ENCODE assay signal across 14 cellular contexts in genomic region chr4:170391066-170391754, GRCh38.
A peak's percentile ranks its signal among the peaks of the same experiment; 100 is the strongest.
DNase-seq lines count a peak whose midpoint lies in the region; ATAC-seq and TF ChIP-seq lines count a peak whose summit lies in the region.
"Had no signal": no experiment of that assay in that cellular context is flagged by ENCODE, and none has a peak within 500 bp of the region (broad histone marks: within the 10 kb centered on the region; RNA-seq: fewer than 3 reads in every experiment).

No MANE protein-coding gene starts in this region.

- no peak for TF ChIP-seq RAD21 in IMR-90 (IDR thresholded peaks at IDR 0.05; ENCODE audit: low read length)

- H4K20me1 ChIP-seq in IMR-90 (ENCODE audit: insufficient read depth, low read length) (no peaks in the 10 kb centered on the region), MM.1S (ENCODE audit: insufficient read depth, low read length) (no peaks in the 10 kb centered on the region)

- CTCF ChIA-PET in IMR-90 (lab: Yijun Ruan, JAX), result no interaction called here

- H3K79me2 ChIP-seq in MM.1S (ENCODE audit: low read length), result no peaks in the 10 kb centered on the region

- TF ChIP-seq CTCF in IMR-90 (conservative IDR thresholded peaks at IDR 0.05; ENCODE audit: low read depth, low read length) (no peak), astrocyte of the cerebellum (IDR thresholded peaks at IDR 0.05; ENCODE audit: low read depth, low read length, missing control alignments) (no peak), nephron progenitor cell (IDR thresholded peaks at IDR 0.05) (no peak), MM.1S (IDR thresholded peaks at IDR 0.05; ENCODE audit: low read length) (no peak)

- DNase-seq in IMR-90, result peak; percentile 65
- DNase-seq in astrocyte of the cerebellum (ENCODE audit: low read depth), result peak; percentile 5
- DNase-seq in nephron progenitor cell, result no peak
- no peak for DNase-seq in activated T-helper 1 cell treated with anti-CD3 and anti-CD28 coated beads, Interleukin-12 subunit alpha, Interleukin-12 subunit beta, Interleukin-2, Interleukin-4 antibody, amounts not matched to agents 30 ng/mL and 10 ng/mL and 1 ng/mL, durations not matched to agents 14 hours and 24 hours and 36 hours (ENCODE audit: low spot score)
- DNase-seq in MM.1S, result no peak
- no peak for DNase-seq in activated CD8-positive, alpha-beta memory T cell treated with anti-CD3 and anti-CD28 coated beads for 24 hours
- no peak for DNase-seq in stimulated activated CD4-positive, alpha-beta T cell treated with anti-CD3 and anti-CD28 coated beads, Interleukin-12 subunit alpha, Interleukin-12 subunit beta, amount 100 ng/mL, for 4 hours
- DNase-seq: endodermal cell, NCI-H2081 treated with DMSO at 0.1 percent for 48 hours, posterior cingulate gyrus, SIG-M5, upper lobe of left lung had no signal

- no peak overlapping the region for H2AK9ac ChIP-seq in IMR-90 (replicated peaks; ENCODE audit: low read depth, low read length, poor library complexity)

- H3K27ac ChIP-seq in IMR-90 (ENCODE audit: insufficient read depth, low read length), result no peak overlapping the region
- H3K27ac ChIP-seq in MM.1S (ENCODE audit: low read length), result no peak overlapping the region
- H3K27ac ChIP-seq: upper lobe of left lung had no signal

- no peaks in the 10 kb centered on the region for H3K9me1 ChIP-seq in IMR-90 (ENCODE audit: insufficient read depth, low read length)

- no peak overlapping the region for H3K4me3 Mint-ChIP-seq in nephron progenitor cell
- H3K4me3 Mint-ChIP-seq in activated T-helper 1 cell treated with anti-CD3 and anti-CD28 coated beads, Interleukin-12 subunit alpha, Interleukin-12 subunit beta, Interleukin-2, Interleukin-4 antibody, amounts not matched to agents 30 ng/mL and 10 ng/mL and 1 ng/mL, durations not matched to agents 14 hours and 24 hours and 36 hours, result no peak overlapping the region
- H3K4me3 Mint-ChIP-seq: activated naive CD4-positive, alpha-beta T cell treated with anti-CD3 and anti-CD28 coated beads, Interleukin-2, amount 50 U/mL, for 24 hours; endodermal cell had no signal

- POLR2A ChIA-PET in IMR-90 (lab: Charles Lee; ENCODE audit: unreplicated experiment), result no interaction called here

- no peak overlapping the region for H3K23ac ChIP-seq in IMR-90 (ENCODE audit: low read depth, low read length)

- H3K18ac ChIP-seq in IMR-90 (ENCODE audit: low read depth, low read length), result no peak overlapping the region

- intact Hi-C loops in IMR-90 (cut with micrococcal nuclease), result no loop called here
- intact Hi-C loops in activated T-helper 1 cell treated with anti-CD3 and anti-CD28 coated beads, Interleukin-12 subunit alpha, Interleukin-12 subunit beta, Interleukin-2, Interleukin-4 antibody, amounts not matched to agents 30 ng/mL and 10 ng/mL and 1 ng/mL, durations not matched to agents 14 hours and 24 hours and 36 hours (cut with micrococcal nuclease), result no loop called here

- BruUV-seq in IMR-90 (replicated peaks; lab: Mats Ljungman, UMichigan), result no TSS peak

- peak overlapping the region; percentile 23 for H3K27ac Mint-ChIP-seq in nephron progenitor cell
- no peak overlapping the region for H3K27ac Mint-ChIP-seq in activated T-helper 1 cell treated with anti-CD3 and anti-CD28 coated beads, Interleukin-12 subunit alpha, Interleukin-12 subunit beta, Interleukin-2, Interleukin-4 antibody, amounts not matched to agents 30 ng/mL and 10 ng/mL and 1 ng/mL, durations not matched to agents 14 hours and 24 hours and 36 hours
- H3K27ac Mint-ChIP-seq: activated naive CD4-positive, alpha-beta T cell treated with anti-CD3 and anti-CD28 coated beads, Interleukin-2, amount 50 U/mL, for 24 hours; endodermal cell had no signal

- no peak overlapping the region for H2BK120ac ChIP-seq in IMR-90 (ENCODE audit: low read depth, low read length)

- H2BK20ac ChIP-seq in IMR-90 (ENCODE audit: low read depth, low read length), result no peak overlapping the region

- H3K27me3 ChIP-seq in IMR-90 (ENCODE audit: control insufficient read depth, insufficient read depth, low read length) (no peaks in the 10 kb centered on the region), MM.1S (replicated peaks; ENCODE audit: insufficient read depth, low read length) (no peaks in the 10 kb centered on the region)
- H3K27me3 ChIP-seq: upper lobe of left lung had no signal

- H3K4me1 Mint-ChIP-seq in nephron progenitor cell, result peaks cover 7% of the 10 kb centered on the region
- H3K4me1 Mint-ChIP-seq in activated T-helper 1 cell treated with anti-CD3 and anti-CD28 coated beads, Interleukin-12 subunit alpha, Interleukin-12 subunit beta, Interleukin-2, Interleukin-4 antibody, amounts not matched to agents 30 ng/mL and 10 ng/mL and 1 ng/mL, durations not matched to agents 14 hours and 24 hours and 36 hours (ENCODE audit: low read depth), result no peaks in the 10 kb centered on the region
- H3K4me1 Mint-ChIP-seq: activated naive CD4-positive, alpha-beta T cell treated with anti-CD3 and anti-CD28 coated beads, Interleukin-2, amount 50 U/mL, for 24 hours had no signal

- H3K9ac ChIP-seq in IMR-90 (ENCODE audit: low read depth, low read length), result no peak overlapping the region
- H3K9ac ChIP-seq in MM.1S (ENCODE audit: low read length), result no peak overlapping the region

- peak overlapping the region; percentile 36 for H2BK5ac ChIP-seq in IMR-90 (ENCODE audit: low read depth, low read length, poor library complexity, severe bottlenecking)

- H2AFZ ChIP-seq in IMR-90 (replicated peaks; ENCODE audit: low read length, poor library complexity) (no peak overlapping the region), MM.1S (ENCODE audit: low read length) (no peak overlapping the region)

- H4K91ac ChIP-seq in IMR-90 (ENCODE audit: insufficient read depth, low read depth, low read length), result no peak overlapping the region

- H3K4me1 ChIP-seq in IMR-90 (ENCODE audit: control insufficient read depth, insufficient read depth, low read length) (no peaks in the 10 kb centered on the region), MM.1S (ENCODE audit: low read length) (no peaks in the 10 kb centered on the region)
- H3K4me1 ChIP-seq: upper lobe of left lung had no signal

- peaks cover 7% of the 10 kb centered on the region for H3K9me3 ChIP-seq in IMR-90 (ENCODE audit: control insufficient read depth, insufficient read depth, low read length)
- no peaks in the 10 kb centered on the region for H3K9me3 ChIP-seq in MM.1S (replicated peaks; ENCODE audit: insufficient read depth, low read length)
- H3K9me3 ChIP-seq: upper lobe of left lung had no signal

- no peaks in the 10 kb centered on the region for H3K9me2 ChIP-seq in MM.1S (replicated peaks; ENCODE audit: insufficient read depth, low read length)

- ATAC-seq in GM18858 (IDR thresholded peaks at IDR 0.05; ENCODE audit: unreplicated experiment), result peak; percentile 50
- ATAC-seq in IMR-90 (ENCODE audit: low read depth), result peak; percentile 32

- H2AK5ac ChIP-seq in IMR-90 (ENCODE audit: low read depth, low read length), result no peak overlapping the region

- H3K36me3 Mint-ChIP-seq in nephron progenitor cell (ENCODE audit: low read depth), result no peaks in the 10 kb centered on the region
- no peaks in the 10 kb centered on the region for H3K36me3 Mint-ChIP-seq in activated T-helper 1 cell treated with anti-CD3 and anti-CD28 coated beads, Interleukin-12 subunit alpha, Interleukin-12 subunit beta, Interleukin-2, Interleukin-4 antibody, amounts not matched to agents 30 ng/mL and 10 ng/mL and 1 ng/mL, durations not matched to agents 14 hours and 24 hours and 36 hours (ENCODE audit: low read depth)
- H3K36me3 Mint-ChIP-seq: activated naive CD4-positive, alpha-beta T cell treated with anti-CD3 and anti-CD28 coated beads, Interleukin-2, amount 50 U/mL, for 24 hours had no signal

- no peak overlapping the region for H4K5ac ChIP-seq in IMR-90 (ENCODE audit: low read depth, low read length)

- H3K27me3 Mint-ChIP-seq in nephron progenitor cell (ENCODE audit: low read depth, poor library complexity), result no peaks in the 10 kb centered on the region
- no peaks in the 10 kb centered on the region for H3K27me3 Mint-ChIP-seq in activated T-helper 1 cell treated with anti-CD3 and anti-CD28 coated beads, Interleukin-12 subunit alpha, Interleukin-12 subunit beta, Interleukin-2, Interleukin-4 antibody, amounts not matched to agents 30 ng/mL and 10 ng/mL and 1 ng/mL, durations not matched to agents 14 hours and 24 hours and 36 hours (ENCODE audit: insufficient read depth)
- H3K27me3 Mint-ChIP-seq: activated naive CD4-positive, alpha-beta T cell treated with anti-CD3 and anti-CD28 coated beads, Interleukin-2, amount 50 U/mL, for 24 hours had no signal

- no peak overlapping the region for H2BK15ac ChIP-seq in IMR-90 (ENCODE audit: low read depth, low read length)

- no peak for TF ChIP-seq POLR2A in IMR-90 (IDR thresholded peaks at IDR 0.05; ENCODE audit: low read depth, low read length)

- H3K14ac ChIP-seq in IMR-90 (replicated peaks; ENCODE audit: low read depth, low read length), result no peak overlapping the region

- dilution Hi-C loops in IMR-90 (cut with HindIII; ENCODE audit: low sequenced_read_pairs, unreplicated experiment), result no loop called here

- no peaks in the 10 kb centered on the region for H3K9me3 Mint-ChIP-seq in nephron progenitor cell
- H3K9me3 Mint-ChIP-seq in activated T-helper 1 cell treated with anti-CD3 and anti-CD28 coated beads, Interleukin-12 subunit alpha, Interleukin-12 subunit beta, Interleukin-2, Interleukin-4 antibody, amounts not matched to agents 30 ng/mL and 10 ng/mL and 1 ng/mL, durations not matched to agents 14 hours and 24 hours and 36 hours, result no peaks in the 10 kb centered on the region
- H3K9me3 Mint-ChIP-seq: activated naive CD4-positive, alpha-beta T cell treated with anti-CD3 and anti-CD28 coated beads, Interleukin-2, amount 50 U/mL, for 24 hours; endodermal cell had no signal

- no peaks in the 10 kb centered on the region for H3K79me1 ChIP-seq in IMR-90 (ENCODE audit: low read depth in 1 of 2, low read length in 2 of 2)

- H3K4me3 ChIP-seq in IMR-90 (ENCODE audit: insufficient read depth, low read depth, low read length), result no peak overlapping the region
- no peak overlapping the region for H3K4me3 ChIP-seq in astrocyte of the cerebellum (ENCODE audit: low read depth, low read length)
- H3K4me3 ChIP-seq in MM.1S (ENCODE audit: low read length), result no peak overlapping the region
- H3K4me3 ChIP-seq: upper lobe of left lung had no signal

- H3F3A ChIP-seq in MM.1S (ENCODE audit: insufficient read depth, low read length), result no peaks in the 10 kb centered on the region

- no peak overlapping the region for H4K8ac ChIP-seq in IMR-90 (ENCODE audit: low read depth in 2 of 2, low read length in 2 of 2)

- no CpG with 5 or more reads among the region's 4 CpGs for WGBS in IMR-90 (ENCODE audit: extremely low coverage in 2 of 2, insufficient read length in 1 of 2), 2 experiments

- in situ Hi-C loops in IMR-90 (cut with MboI; ENCODE audit: low sequenced_read_pairs) (no loop called here), astrocyte of the cerebellum (cut with HindIII; ENCODE audit: low sequenced_read_pairs) (no loop called here)

- H3K4me2 ChIP-seq in IMR-90 (ENCODE audit: low read depth, low read length) (no peak overlapping the region), MM.1S (ENCODE audit: low read depth, low read length) (no peak overlapping the region)

- no peaks in the 10 kb centered on the region for H3K36me3 ChIP-seq in IMR-90 (ENCODE audit: control insufficient read depth, insufficient read depth, low read length)
- H3K36me3 ChIP-seq in MM.1S (replicated peaks; ENCODE audit: insufficient read depth, low read length), result no peaks in the 10 kb centered on the region
- H3K36me3 ChIP-seq: upper lobe of left lung had no signal

- no peak overlapping the region for H3K4ac ChIP-seq in IMR-90 (ENCODE audit: low read depth, low read length)

- H3K56ac ChIP-seq in IMR-90 (ENCODE audit: extremely low read depth, insufficient read depth, low read length), result no peak overlapping the region

Comparison
In these comparisons a context has a peak if more than half of its experiments do, and no peak if none do; other contexts are left out.
1. DNase-seq: peak in IMR-90 (single experiment) and astrocyte of the cerebellum (single experiment); none in nephron progenitor cell (single experiment), activated T-helper 1 cell treated with anti-CD3 and anti-CD28 coated beads, Interleukin-12 subunit alpha, Interleukin-12 subunit beta, Interleukin-2, Interleukin-4 antibody, amounts not matched to agents 30 ng/mL and 10 ng/mL and 1 ng/mL, durations not matched to agents 14 hours and 24 hours and 36 hours (single experiment), MM.1S (single experiment), activated CD8-positive, alpha-beta memory T cell treated with anti-CD3 and anti-CD28 coated beads for 24 hours (single experiment) and stimulated activated CD4-positive, alpha-beta T cell treated with anti-CD3 and anti-CD28 coated beads, Interleukin-12 subunit alpha, Interleukin-12 subunit beta, amount 100 ng/mL, for 4 hours (single experiment).